ENCODE assay signal across 8 cellular contexts in genomic region chr19:38647368-38647965, GRCh38. TPM values are rescaled to one million over a fixed set of nuclear protein-coding genes. Genes with fewer than 3 reads are reported as not detected.
A peak's percentile ranks its signal among the peaks of the same experiment; 100 is the strongest.
DNase-seq lines count a peak whose midpoint lies in the region; ATAC-seq lines count a peak whose summit lies in the region.

Gene ACTN4 (plus strand): TSS chr19:38647649. CDS start chr19:38647746, 97 bp downstream.

- ATAC-seq in GM19468 (IDR thresholded peaks at IDR 0.05; ENCODE audit: extremely low read depth, unreplicated experiment): peak; percentile 64

- DNase-seq in COLO668 (lab: John Stamatoyannopoulos, UW; ENCODE audit: unreplicated experiment): peak; percentile 98
- DNase-seq in HS-5 (ENCODE audit: low read depth): peak; percentile 74
- peak; percentile 93 for DNase-seq in NK-92 (lab: John Stamatoyannopoulos, UW; ENCODE audit: unreplicated experiment)
- peak; percentile 100 for DNase-seq in effector CD8-positive, alpha-beta T cell (lab: John Stamatoyannopoulos, UW)
- DNase-seq in medulla oblongata (ENCODE audit: extremely low spot score): peak; percentile 98
- peak; percentile 99 to 100 (median 99) for DNase-seq in stimulated activated CD4-positive, alpha-beta T cell treated with anti-CD3 and anti-CD28 coated beads, TNF-alpha, amount 100 ng/mL, for 48 hours (ENCODE audit: low read depth in 3 of 3)

- CTCF ChIA-PET in activated CD8-positive, alpha-beta memory T cell treated with anti-CD3 and anti-CD28 coated beads for 36 hours (lab: Charles Lee): interaction anchor here (0.8 to 3.5 kb wide), 8 partner anchors 9 to 282 kb away, joined by 3 to 16 read pairs (median 4); partner anchors contain the start of gene EIF3K

- POLR2A ChIA-PET in activated CD8-positive, alpha-beta memory T cell treated with anti-CD3 and anti-CD28 coated beads for 36 hours (lab: Charles Lee): interaction anchor here (0.7 to 1.3 kb wide), 6 partner anchors 9 to 312 kb away, joined by 3 to 10 read pairs (median 4); partner anchors contain the start of gene ECH1

RNA-seq across cellular contexts. Expression of gene ACTN4, which starts in this region (rescaled TPM):
- 100 to 1,000 TPM; 292 to 301 TPM for total RNA-seq in activated CD8-positive, alpha-beta memory T cell treated with anti-CD3 and anti-CD28 coated beads for 36 hours

Comparison
In these comparisons a context has a peak if more than half of its experiments do, and no peak if none do; other contexts are left out.
1. Peak in every context shown above with its lines: DNase-seq and ATAC-seq.